In the genomic region with DNA sequence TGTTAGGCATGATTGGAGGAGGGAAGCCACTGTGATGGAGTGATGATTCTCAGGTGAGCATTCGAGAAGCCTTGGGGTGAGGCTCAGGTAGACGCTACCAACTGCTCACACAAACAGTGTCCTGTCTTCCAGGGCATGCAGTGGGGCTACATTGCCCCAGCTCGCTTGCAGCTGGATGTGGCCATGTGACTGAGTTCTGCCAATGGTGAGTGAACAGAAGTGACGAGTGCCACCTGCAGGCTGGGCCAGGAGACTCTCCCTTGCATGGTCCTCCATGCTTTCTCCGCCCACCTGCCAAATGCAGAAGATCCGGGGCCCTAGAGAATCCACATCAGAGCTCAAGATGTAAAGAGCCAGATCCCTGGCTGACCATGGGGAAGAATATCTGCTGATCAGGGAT, we compare ENCODE assay signal across 9 cellular contexts.
A peak's percentile ranks its signal among the peaks of the same experiment; 100 is the strongest.
DNase-seq lines count a peak whose midpoint lies in the region; ATAC-seq, FAIRE-seq and TF ChIP-seq lines count a peak whose summit lies in the region.
"Had no signal": no experiment of that assay in that cellular context is flagged by ENCODE, and none has a peak within 500 bp of the region (broad histone marks: within the 10 kb centered on the region; RNA-seq: fewer than 3 reads in every experiment).

No MANE protein-coding gene starts in this region.

- no peaks in the 10 kb centered on the region for H4K20me1 ChIP-seq in astrocyte (ENCODE audit: insufficient read depth, low read length)

- H3K36me3 ChIP-seq in astrocyte (ENCODE audit: insufficient read depth, low read length) = no peaks in the 10 kb centered on the region

- no peak overlapping the region for H3K27ac Mint-ChIP-seq in astrocyte (ENCODE audit: unreplicated experiment)
- no peak overlapping the region for H3K27ac Mint-ChIP-seq in progenitor cell of endocrine pancreas
- H3K27ac Mint-ChIP-seq: nephron had no signal

- no peaks in the 10 kb centered on the region for H3K79me2 ChIP-seq in astrocyte (ENCODE audit: insufficient read depth, low read length)

- H3K4me3 Mint-ChIP-seq in astrocyte (ENCODE audit: unreplicated experiment) = no peak overlapping the region
- H3K4me3 Mint-ChIP-seq in progenitor cell of endocrine pancreas (ENCODE audit: low read depth) = no peak overlapping the region
- H3K4me3 Mint-ChIP-seq: nephron had no signal

- H3K4me1 ChIP-seq in astrocyte (ENCODE audit: insufficient read depth, low read length) = no peaks in the 10 kb centered on the region

- H3K4me3 ChIP-seq in NB4 (ENCODE audit: low read depth, low read length) = no peak overlapping the region
- H3K4me3 ChIP-seq in astrocyte (ENCODE audit: insufficient read depth, low read depth, low read length) = no peak overlapping the region

- intact Hi-C loops in posterior vena cava (cut with DNase I) = no loop called here

- peaks cover 5% of the 10 kb centered on the region for H3K27me3 ChIP-seq in astrocyte (ENCODE audit: insufficient read depth, low read length)

- no peak overlapping the region for H3K27ac ChIP-seq in astrocyte (ENCODE audit: low read depth, low read length)

- H3K9me3 Mint-ChIP-seq in astrocyte (ENCODE audit: unreplicated experiment) (peaks cover 3% of the 10 kb centered on the region), progenitor cell of endocrine pancreas (ENCODE audit: low read depth) (no peaks in the 10 kb centered on the region)
- H3K9me3 Mint-ChIP-seq: nephron had no signal

- H3K4me2 ChIP-seq in astrocyte (ENCODE audit: low read length) = no peak overlapping the region

- TF ChIP-seq POLR2A in NB4 (IDR thresholded peaks at IDR 0.05; ENCODE audit: extremely low read depth, insufficient read length) = no peak

- no peaks in the 10 kb centered on the region for H3K36me3 Mint-ChIP-seq in astrocyte (ENCODE audit: low read depth, unreplicated experiment)
- H3K36me3 Mint-ChIP-seq in progenitor cell of endocrine pancreas (ENCODE audit: insufficient read depth) = no peaks in the 10 kb centered on the region

- H3K27me3 Mint-ChIP-seq in astrocyte (ENCODE audit: low read depth, unreplicated experiment) (peaks cover 48% of the 10 kb centered on the region), progenitor cell of endocrine pancreas (peaks cover 38% of the 10 kb centered on the region)

- no peak overlapping the region for H2AFZ ChIP-seq in astrocyte (ENCODE audit: low read depth, low read length)

- H3K9ac ChIP-seq in astrocyte (ENCODE audit: low read length) = no peak overlapping the region

- no peaks in the 10 kb centered on the region for H3K9me3 ChIP-seq in astrocyte (ENCODE audit: insufficient read depth, low read depth, low read length)

- H3K4me1 Mint-ChIP-seq in astrocyte (ENCODE audit: low read depth, unreplicated experiment) (no peaks in the 10 kb centered on the region), progenitor cell of endocrine pancreas (ENCODE audit: low read depth) (no peaks in the 10 kb centered on the region)

- ATAC-seq in HG02588 (IDR thresholded peaks at IDR 0.05; ENCODE audit: unreplicated experiment) = no peak
- ATAC-seq in HG02610 (IDR thresholded peaks at IDR 0.05; ENCODE audit: unreplicated experiment) = no peak

- DNase-seq in NCI-H1436 (lab: John Stamatoyannopoulos, UW) = peak; percentile 38
- DNase-seq in NCI-H1436 treated with DMSO at 0.1 percent for 48 hours (lab: John Stamatoyannopoulos, UW) = no peak
- DNase-seq in NB4 (ENCODE audit: low read depth) = peak; percentile 61
- no peak for DNase-seq in astrocyte (ENCODE audit: low read depth)
- DNase-seq in progenitor cell of endocrine pancreas (ENCODE audit: low spot score, unreplicated experiment) = no peak
- no peak for DNase-seq in posterior vena cava (ENCODE audit: low spot score)

- TF ChIP-seq CTCF in NB4 (IDR thresholded peaks at IDR 0.05; ENCODE audit: low read depth, low read length) (peak; percentile 46), astrocyte (IDR thresholded peaks at IDR 0.05; ENCODE audit: insufficient read depth, low read depth, low read length) (peak; percentile 9), progenitor cell of endocrine pancreas (IDR thresholded peaks at IDR 0.05; ENCODE audit: unreplicated experiment) (peak; percentile 30)

- FAIRE-seq in astrocyte (lab: Jason Lieb, UNC) = no peak

Comparison
In these comparisons a context has a peak if more than half of its experiments do, and no peak if none do; other contexts are left out.
1. DNase-seq: peak in NCI-H1436 (single experiment) and NB4 (single experiment); none in NCI-H1436 treated with DMSO at 0.1 percent for 48 hours (single experiment), astrocyte (single experiment), progenitor cell of endocrine pancreas (single experiment) and posterior vena cava (single experiment).
2. Peak in every context shown above with its lines, with median percentiles within 50 percentile points of each other: CTCF ChIP-seq.